ENCODE assay signal across 17 cellular contexts in the genomic region with DNA sequence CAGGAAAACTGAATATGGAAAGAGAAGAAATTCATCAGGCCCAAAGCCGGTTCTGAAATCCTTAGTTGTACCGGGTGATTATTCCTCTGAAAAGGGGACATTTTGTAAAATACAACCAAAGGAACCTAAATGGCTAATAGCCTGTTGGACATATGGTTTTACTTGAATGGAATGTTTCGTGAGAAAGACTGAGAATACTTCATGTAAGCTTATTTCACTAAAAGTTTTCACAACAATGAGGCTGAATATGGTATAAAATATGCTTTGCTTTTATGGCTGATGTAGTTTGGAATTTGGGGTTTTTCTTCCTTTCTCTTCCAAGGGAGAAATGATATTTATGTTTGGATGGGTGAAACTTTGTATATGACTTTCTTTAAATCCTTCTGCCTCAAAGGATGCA. TPM values are rescaled to one million over a fixed set of nuclear protein-coding genes. Genes with fewer than 3 reads are reported as not detected.
"Had no signal": no experiment of that assay in that cellular context is flagged by ENCODE, and none has a peak within 500 bp of the region (broad histone marks: within the 10 kb centered on the region; RNA-seq: fewer than 3 reads in every experiment).

No MANE protein-coding gene starts in this region.

- H3K36me3 ChIP-seq: prostate gland, upper lobe of left lung had no signal

- H3K9me3 Mint-ChIP-seq: activated CD4-positive, alpha-beta memory T cell treated with anti-CD3 and anti-CD28 coated beads for 36 hours; activated naive CD4-positive, alpha-beta T cell treated with anti-CD3 and anti-CD28 coated beads, Interleukin-2, amount 10 ng/mL, durations not matched to agents 7 days and 5 days; activated T-cell treated with anti-CD3 and anti-CD28 coated beads, Interleukin-2, amount 50 U/mL, for 24 hours; memory B cell had no signal

- DNase-seq: activated CD4-positive, alpha-beta memory T cell treated with anti-CD3 and anti-CD28 coated beads for 36 hours; activated CD4-positive, alpha-beta T cell treated with anti-CD3 and anti-CD28 coated beads for 36 hours; activated CD8-positive, alpha-beta memory T cell treated with anti-CD3 and anti-CD28 coated beads, Interleukin-2, amount 10 ng/mL, durations not matched to agents 7 days and 5 days; activated naive CD4-positive, alpha-beta T cell treated with anti-CD3 and anti-CD28 coated beads, Interleukin-2, amount 10 ng/mL, durations not matched to agents 7 days and 5 days; activated T-cell treated with anti-CD3 and anti-CD28 coated beads, Interleukin-2, amount 50 U/mL, for 24 hours; hippocampal formation; natural killer cell; right cardiac atrium; stimulated activated CD4-positive, alpha-beta T cell treated with anti-CD3 and anti-CD28 coated beads, Interleukin-4, amount 100 ng/mL, for 4 hours; stimulated activated naive CD8-positive, alpha-beta T cell treated with anti-CD3 and anti-CD28 coated beads, Interleukin-15, Interleukin-2, amounts not matched to agents 100 U/mL and 50 U/mL, for 24 hours; T-helper 17 cell; upper lobe of left lung had no signal

- H3K27ac Mint-ChIP-seq: activated CD4-positive, alpha-beta memory T cell treated with anti-CD3 and anti-CD28 coated beads for 36 hours; activated CD4-positive, alpha-beta T cell treated with anti-CD3 and anti-CD28 coated beads for 36 hours; activated CD8-positive, alpha-beta memory T cell treated with anti-CD3 and anti-CD28 coated beads, Interleukin-2, amount 10 ng/mL, durations not matched to agents 7 days and 5 days; activated naive CD4-positive, alpha-beta T cell treated with anti-CD3 and anti-CD28 coated beads, Interleukin-2, amount 10 ng/mL, durations not matched to agents 7 days and 5 days; activated T-cell treated with anti-CD3 and anti-CD28 coated beads, Interleukin-2, amount 50 U/mL, for 24 hours; memory B cell; natural killer cell; T-helper 17 cell had no signal

- H3K4me3 Mint-ChIP-seq: activated CD4-positive, alpha-beta memory T cell treated with anti-CD3 and anti-CD28 coated beads for 36 hours; activated CD4-positive, alpha-beta T cell treated with anti-CD3 and anti-CD28 coated beads for 36 hours; activated CD8-positive, alpha-beta memory T cell treated with anti-CD3 and anti-CD28 coated beads, Interleukin-2, amount 10 ng/mL, durations not matched to agents 7 days and 5 days; activated naive CD4-positive, alpha-beta T cell treated with anti-CD3 and anti-CD28 coated beads, Interleukin-2, amount 10 ng/mL, durations not matched to agents 7 days and 5 days; activated T-cell treated with anti-CD3 and anti-CD28 coated beads, Interleukin-2, amount 50 U/mL, for 24 hours; memory B cell; natural killer cell had no signal

- H3K4me1 ChIP-seq: prostate gland had no signal

- H3K27ac ChIP-seq: prostate gland, upper lobe of left lung had no signal

- H3K9me3 ChIP-seq: prostate gland, upper lobe of left lung had no signal

- H3K36me3 Mint-ChIP-seq: activated CD4-positive, alpha-beta memory T cell treated with anti-CD3 and anti-CD28 coated beads for 36 hours; activated CD8-positive, alpha-beta memory T cell treated with anti-CD3 and anti-CD28 coated beads, Interleukin-2, amount 10 ng/mL, durations not matched to agents 7 days and 5 days; activated naive CD4-positive, alpha-beta T cell treated with anti-CD3 and anti-CD28 coated beads, Interleukin-2, amount 10 ng/mL, durations not matched to agents 7 days and 5 days; natural killer cell had no signal

- H3K4me3 ChIP-seq: prostate gland, skin epidermis, upper lobe of left lung had no signal

- H3K4me1 Mint-ChIP-seq: activated CD8-positive, alpha-beta memory T cell treated with anti-CD3 and anti-CD28 coated beads, Interleukin-2, amount 10 ng/mL, durations not matched to agents 7 days and 5 days; activated naive CD4-positive, alpha-beta T cell treated with anti-CD3 and anti-CD28 coated beads, Interleukin-2, amount 10 ng/mL, durations not matched to agents 7 days and 5 days had no signal

- FAIRE-seq: endothelial cell of umbilical vein, keratinocyte had no signal

RNA-seq across cellular contexts. Expression of a gene that starts 2.7 kb away (rescaled TPM):
- total RNA-seq: activated CD4-positive, alpha-beta memory T cell treated with anti-CD3 and anti-CD28 coated beads for 36 hours; activated CD4-positive, alpha-beta T cell treated with anti-CD3 and anti-CD28 coated beads for 36 hours; activated CD8-positive, alpha-beta memory T cell treated with anti-CD3 and anti-CD28 coated beads, Interleukin-2, amount 10 ng/mL, durations not matched to agents 7 days and 5 days; endothelial cell of umbilical vein; natural killer cell had no signal
- polyA plus RNA-seq: endothelial cell of umbilical vein, keratinocyte had no signal
